Comparison of ENCODE assay signal across 28 cellular contexts in the genomic region with DNA sequence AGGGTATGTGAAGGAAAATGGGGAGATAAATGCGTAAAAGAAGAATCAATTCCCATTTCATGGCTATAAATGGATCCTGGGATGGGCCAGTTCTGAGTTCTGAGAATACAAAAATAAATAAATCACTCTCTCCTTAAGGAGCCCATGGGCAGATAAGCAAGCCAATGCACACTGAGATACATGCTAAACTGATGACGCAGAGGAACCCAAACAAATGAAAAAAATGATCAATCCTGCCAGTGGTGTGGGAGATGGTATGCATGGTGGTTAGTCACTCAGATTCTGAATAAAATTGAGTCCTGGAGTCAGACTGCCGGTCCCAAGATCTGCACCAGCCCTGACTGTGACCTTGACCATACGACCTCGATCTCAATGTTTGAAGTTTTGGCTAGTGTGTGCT. TPM values are rescaled to one million over a fixed set of nuclear protein-coding genes. Genes with fewer than 3 reads are reported as not detected.
A peak's percentile ranks its signal among the peaks of the same experiment; 100 is the strongest.
DNase-seq lines count a peak whose midpoint lies in the region; ATAC-seq, FAIRE-seq and TF ChIP-seq lines count a peak whose summit lies in the region.
"Had no signal": no experiment of that assay in that cellular context is flagged by ENCODE, and none has a peak within 500 bp of the region (broad histone marks: within the 10 kb centered on the region; RNA-seq: fewer than 3 reads in every experiment).

No MANE protein-coding gene starts in this region.

- H3K23ac ChIP-seq in mesenchymal stem cell (ENCODE audit: low read length in 2 of 2) = no peak overlapping the region

- intact Hi-C loops in mammary epithelial cell (cut with micrococcal nuclease) = loop anchor here (5.0 kb wide), 1 partner anchor 1938 kb away; no protein-coding TSS in a partner anchor

- no peak overlapping the region for H2BK120ac ChIP-seq in mesenchymal stem cell (ENCODE audit: low read depth, low read length)

- POLR2A ChIA-PET in SK-N-SH (lab: Yijun Ruan, JAX) = no interaction called here

- in situ Hi-C loops in mammary epithelial cell (cut with MboI; ENCODE audit: low sequenced_read_pairs in 2 of 2) = no loop called here

- no peak overlapping the region for H3K14ac ChIP-seq in mesenchymal stem cell (ENCODE audit: low read length in 2 of 2)

- CTCF ChIA-PET in SK-N-SH (lab: Yijun Ruan, JAX) (no interaction called here), mammary epithelial cell (lab: Charles Lee; ENCODE audit: low non-redundant PET) (no interaction called here)

- 80% methylated on average over 5 of the region's 5 CpGs for WGBS in SK-N-SH (ENCODE audit: low lambda C conversion rate)
- WGBS in mesenchymal stem cell = 91% methylated on average over 4 of the region's 5 CpGs
- 100% methylated on average over 5 of the region's 5 CpGs for WGBS in mammary epithelial cell (ENCODE audit: low coverage, missing lambda C conversion rate)

- no peak overlapping the region; the same call in 1 of the 2 replicates for H3K4me2 ChIP-seq in SK-N-SH
- H3K4me2 ChIP-seq in mesenchymal stem cell (ENCODE audit: low read length, poor library complexity, severe bottlenecking) = no peak overlapping the region
- H3K4me2 ChIP-seq in mammary epithelial cell (ENCODE audit: insufficient read depth, low read depth, low read length) = no peak overlapping the region

- FAIRE-seq in bronchial epithelial cell (lab: Jason Lieb, UNC) = peak; percentile 23
- FAIRE-seq: GM12892, pancreas had no signal

- no peak overlapping the region for H2BK12ac ChIP-seq in mesenchymal stem cell (ENCODE audit: low read length in 2 of 2)

- H3K79me1 ChIP-seq in mesenchymal stem cell (replicated peaks; ENCODE audit: low read length, poor library complexity, severe bottlenecking) = peaks cover 3% of the 10 kb centered on the region

- no peaks in the 10 kb centered on the region; a peak in 1 of 4 replicates for H3K4me1 ChIP-seq in SK-N-SH (ENCODE audit: control insufficient read depth in 1 of 2, insufficient read depth in 2 of 2, low read depth in 1 of 2, low read length in 1 of 2)
- no peaks in the 10 kb centered on the region for H3K4me1 ChIP-seq in mesenchymal stem cell (ENCODE audit: control insufficient read depth, insufficient read depth, low read depth, low read length)
- H3K4me1 ChIP-seq in mammary epithelial cell (ENCODE audit: insufficient read depth, low read length) = no peaks in the 10 kb centered on the region
- H3K4me1 ChIP-seq: esophagus squamous epithelium, lower lobe of right lung, pancreas, upper lobe of left lung had no signal

- TF ChIP-seq CTCF in SK-N-SH (IDR thresholded peaks at IDR 0.05) (no peak), bronchial epithelial cell (IDR thresholded peaks at IDR 0.05; ENCODE audit: insufficient read depth, low read length, severe bottlenecking) (no peak), mammary epithelial cell (conservative IDR thresholded peaks at IDR 0.05 in 1 of 2, IDR thresholded peaks at IDR 0.05 in 1 of 2; ENCODE audit: extremely low read depth in 1 of 2, insufficient read depth in 1 of 2, low read depth in 1 of 2, low read length in 2 of 2) (no peak), omental fat pad (IDR thresholded peaks at IDR 0.05) (no peak)

- no peaks in the 10 kb centered on the region for H3K27me3 ChIP-seq in SK-N-SH (ENCODE audit: insufficient read depth)
- no peaks in the 10 kb centered on the region for H3K27me3 ChIP-seq in bronchial epithelial cell (ENCODE audit: control insufficient read depth, insufficient read depth, low read length)
- no peaks in the 10 kb centered on the region for H3K27me3 ChIP-seq in mesenchymal stem cell (ENCODE audit: control insufficient read depth in 1 of 2, insufficient read depth in 1 of 2, low read length in 2 of 2)
- H3K27me3 ChIP-seq in mammary epithelial cell (ENCODE audit: insufficient read depth, low read length) = no peaks in the 10 kb centered on the region
- H3K27me3 ChIP-seq: esophagus squamous epithelium, pancreas, upper lobe of left lung had no signal

- H3K36me3 ChIP-seq in SK-N-SH (replicated peaks in 1 of 2; ENCODE audit: control insufficient read depth in 1 of 2, insufficient read depth in 2 of 2, low read length in 1 of 2) = no peaks in the 10 kb centered on the region
- no peaks in the 10 kb centered on the region for H3K36me3 ChIP-seq in bronchial epithelial cell (ENCODE audit: control insufficient read depth, insufficient read depth, low read length)
- no peaks in the 10 kb centered on the region for H3K36me3 ChIP-seq in mesenchymal stem cell (ENCODE audit: control insufficient read depth in 1 of 2, insufficient read depth in 2 of 2, low read depth in 1 of 2, low read length in 2 of 2)
- no peaks in the 10 kb centered on the region for H3K36me3 ChIP-seq in mammary epithelial cell (ENCODE audit: insufficient read depth, low read length)
- H3K36me3 ChIP-seq: esophagus squamous epithelium, lower lobe of right lung, pancreas, upper lobe of left lung had no signal

- H2BK5ac ChIP-seq in mesenchymal stem cell (ENCODE audit: low read depth, low read length, poor library complexity, severe bottlenecking) = no peak overlapping the region

- H3K4ac ChIP-seq in mesenchymal stem cell (ENCODE audit: low read depth in 1 of 2, low read length in 2 of 2) = no peak overlapping the region

- H3K79me2 ChIP-seq in SK-N-SH (ENCODE audit: insufficient read depth) = no peaks in the 10 kb centered on the region
- H3K79me2 ChIP-seq in mammary epithelial cell (ENCODE audit: insufficient read depth, low read length) = no peaks in the 10 kb centered on the region

- no peak overlapping the region for H3K4me3 ChIP-seq in SK-N-SH (ENCODE audit: low read depth in 2 of 2, low read length in 1 of 2)
- H3K4me3 ChIP-seq in bronchial epithelial cell (ENCODE audit: low read depth, low read length) = no peak overlapping the region
- H3K4me3 ChIP-seq in mesenchymal stem cell (ENCODE audit: insufficient read depth in 1 of 2, low read depth in 1 of 2, low read length in 2 of 2) = no peak overlapping the region
- no peak overlapping the region for H3K4me3 ChIP-seq in mammary epithelial cell (replicated peaks in 1 of 3; ENCODE audit: insufficient read depth in 1 of 3, low read depth in 2 of 3, low read length in 3 of 3)
- H3K4me3 ChIP-seq: esophagus squamous epithelium, lower lobe of right lung, mucosa of descending colon, pancreas, upper lobe of left lung had no signal

- H3K9me3 ChIP-seq in SK-N-SH (no peaks in the 10 kb centered on the region), mesenchymal stem cell (ENCODE audit: control insufficient read depth, low read length) (no peaks in the 10 kb centered on the region), mammary epithelial cell (replicated peaks; ENCODE audit: insufficient read depth, low read length) (no peaks in the 10 kb centered on the region)
- H3K9me3 ChIP-seq: esophagus squamous epithelium, lower lobe of right lung, mucosa of descending colon, pancreas, upper lobe of left lung had no signal

- ATAC-seq in omental fat pad (ENCODE audit: low FRiP score) = no peak
- ATAC-seq: activated CD8-positive, alpha-beta T cell treated with anti-CD3 and anti-CD28 coated beads, Interleukin-2, amount 10 ng/mL, durations not matched to agents 7 days and 5 days; activated naive CD8-positive, alpha-beta T cell treated with anti-CD3 and anti-CD28 coated beads, Interleukin-2, amount 50 U/mL, for 24 hours; lower lobe of right lung; mucosa of descending colon; pancreas; stimulated activated memory B cell treated with anti-CD40 and anti-IgM and Interleukin-4, amounts not matched to agents 10 μg/mL and 1 μg/mL and 100 μg/mL, for 72 hours had no signal

- no peak overlapping the region for H2BK15ac ChIP-seq in mesenchymal stem cell (ENCODE audit: low read depth, poor library complexity, severe bottlenecking)

- peaks cover 4% of the 10 kb centered on the region for H3F3A ChIP-seq in SK-N-SH (replicated peaks; ENCODE audit: insufficient read depth)

- H3K18ac ChIP-seq in mesenchymal stem cell (ENCODE audit: low read depth in 1 of 2, low read length in 2 of 2) = no peak overlapping the region

- no peak overlapping the region for H3K9ac ChIP-seq in SK-N-SH
- no peak overlapping the region for H3K9ac ChIP-seq in mesenchymal stem cell (ENCODE audit: low read length)
- no peak overlapping the region for H3K9ac ChIP-seq in mammary epithelial cell (ENCODE audit: insufficient read depth, low read length)

- no peaks in the 10 kb centered on the region for H3K9me2 ChIP-seq in SK-N-SH

- H2AFZ ChIP-seq in SK-N-SH (ENCODE audit: low read depth) (no peak overlapping the region), mesenchymal stem cell (ENCODE audit: low read depth, low read length) (no peak overlapping the region), mammary epithelial cell (ENCODE audit: low read depth, low read length) (no peak overlapping the region)

- no peak overlapping the region for H4K91ac ChIP-seq in mesenchymal stem cell (ENCODE audit: low read length)

- H4K20me1 ChIP-seq in SK-N-SH (ENCODE audit: insufficient read depth) = no peaks in the 10 kb centered on the region
- H4K20me1 ChIP-seq in mammary epithelial cell (ENCODE audit: insufficient read depth, low read length) = no peaks in the 10 kb centered on the region

- DNase-seq in Daoy (ENCODE audit: low read depth) = peak; percentile 7
- DNase-seq in SK-N-SH = no peak
- no peak for DNase-seq in bronchial epithelial cell (ENCODE audit: low read depth)
- peak; percentile 16 for DNase-seq in mesenchymal stem cell
- DNase-seq in mammary epithelial cell = no peak
- DNase-seq in COR-L47 (lab: John Stamatoyannopoulos, UW) = no peak
- DNase-seq in stimulated activated CD4-positive, alpha-beta T cell treated with anti-CD3 and anti-CD28 coated beads, Interleukin-2, amount 100 ng/mL, for 24 hours = no peak
- no peak for DNase-seq in omental fat pad (ENCODE audit: low spot score)
- DNase-seq: activated CD8-positive, alpha-beta T cell treated with anti-CD3 and anti-CD28 coated beads, Interleukin-2, amount 10 ng/mL, durations not matched to agents 7 days and 5 days; activated gamma-delta T cell; activated naive CD8-positive, alpha-beta T cell treated with anti-CD3 and anti-CD28 coated beads, Interleukin-2, amount 50 U/mL, for 24 hours; activated T-cell treated with anti-CD3 and anti-CD28 coated beads for 4 hours; cortex of kidney; esophagus squamous epithelium; lower lobe of right lung; mucosa of descending colon; NCI-H146; NCI-H2107; NCI-H446 treated with DMSO at 0.1 percent for 48 hours; pancreas; retina; stimulated activated CD4-positive, alpha-beta T cell treated with anti-CD3 and anti-CD28 coated beads, Interleukin-12 subunit alpha, Interleukin-12 subunit beta, amount 100 ng/mL, for 4 hours; stimulated activated CD4-positive, alpha-beta T cell treated with anti-CD3 and anti-CD28 coated beads, Interleukin-4, amount 100 ng/mL, for 24 hours; substantia nigra; upper lobe of left lung had no signal

- H2AK5ac ChIP-seq in mesenchymal stem cell (ENCODE audit: low read length, severe bottlenecking) = no peak overlapping the region

- TF ChIP-seq RAD21 in SK-N-SH (IDR thresholded peaks at IDR 0.05; ENCODE audit: low read length) = no peak

- H4K8ac ChIP-seq in mesenchymal stem cell (ENCODE audit: low read length) = no peak overlapping the region

- TF ChIP-seq EP300 in SK-N-SH (IDR thresholded peaks at IDR 0.05; ENCODE audit: borderline replicate concordance in 1 of 2, low read depth in 1 of 2, low read length in 1 of 2) = no peak

- dilution Hi-C loops in mammary epithelial cell (cut with HindIII; ENCODE audit: low sequenced_read_pairs) = no loop called here

- H3K27ac ChIP-seq in SK-N-SH (ENCODE audit: low read depth in 2 of 2, low read length in 1 of 2) (peak overlapping the region in 1 of 2 experiments; percentile 39; a peak in 2 of 4 replicates), mesenchymal stem cell (ENCODE audit: low read length, poor library complexity, severe bottlenecking) (no peak overlapping the region), mammary epithelial cell (ENCODE audit: insufficient read depth, low read depth, low read length) (no peak overlapping the region)
- H3K27ac ChIP-seq: C4-2B, esophagus squamous epithelium, lower lobe of right lung, pancreas, upper lobe of left lung had no signal

- BruUV-seq in mammary epithelial cell (replicated peaks; lab: Mats Ljungman, UMichigan) = no TSS peak

RNA-seq across cellular contexts. Expression of a gene that starts 59.7 kb away (rescaled TPM):
- 11.3 and 14.5 TPM in 2 replicates for total RNA-seq in Daoy (2014; rRNA removed; shearing (Covaris generic))
- polyA plus RNA-seq in SK-N-SH (2012; rRNA removed) (3.3 and 3.6 TPM in 2 replicates), mammary epithelial cell (9.8 TPM)
- polyA plus RNA-seq in SK-N-SH (2012; cell fraction: cytosol; rRNA removed) = 4.0 and 4.3 TPM in 2 replicates
- polyA plus RNA-seq in SK-N-SH (2012; cell fraction: nucleus; rRNA removed) = 3.3 and 3.6 TPM in 2 replicates
- total RNA-seq in bronchial epithelial cell (0.53 and 0.90 TPM in 2 replicates), mammary epithelial cell (1 to 10 TPM; 1.2 to 7.5 TPM), omental fat pad (under 1 TPM in 1 of 4 donors, not detected in 3; 0.96 TPM)
- 0.95 TPM for polyA plus RNA-seq in mesenchymal stem cell (2013, experiment 1 of 2)
- 0.96 TPM for polyA plus RNA-seq in mesenchymal stem cell (2013, experiment 2 of 2)
- 8.7 TPM for polyA minus RNA-seq in mammary epithelial cell
- polyA plus RNA-seq: pancreas had no signal

Comparison
In these comparisons a context has a peak if more than half of its experiments do, and no peak if none do; other contexts are left out.
1. DNase-seq: peak in Daoy (single experiment) and mesenchymal stem cell (single experiment); none in SK-N-SH (single experiment), bronchial epithelial cell (single experiment), mammary epithelial cell (single experiment), COR-L47 (single experiment), stimulated activated CD4-positive, alpha-beta T cell treated with anti-CD3 and anti-CD28 coated beads, Interleukin-2, amount 100 ng/mL, for 24 hours (0 of 2) and omental fat pad (single experiment).